Comparison of ENCODE assay signal across 25 cellular contexts in the genomic region with DNA sequence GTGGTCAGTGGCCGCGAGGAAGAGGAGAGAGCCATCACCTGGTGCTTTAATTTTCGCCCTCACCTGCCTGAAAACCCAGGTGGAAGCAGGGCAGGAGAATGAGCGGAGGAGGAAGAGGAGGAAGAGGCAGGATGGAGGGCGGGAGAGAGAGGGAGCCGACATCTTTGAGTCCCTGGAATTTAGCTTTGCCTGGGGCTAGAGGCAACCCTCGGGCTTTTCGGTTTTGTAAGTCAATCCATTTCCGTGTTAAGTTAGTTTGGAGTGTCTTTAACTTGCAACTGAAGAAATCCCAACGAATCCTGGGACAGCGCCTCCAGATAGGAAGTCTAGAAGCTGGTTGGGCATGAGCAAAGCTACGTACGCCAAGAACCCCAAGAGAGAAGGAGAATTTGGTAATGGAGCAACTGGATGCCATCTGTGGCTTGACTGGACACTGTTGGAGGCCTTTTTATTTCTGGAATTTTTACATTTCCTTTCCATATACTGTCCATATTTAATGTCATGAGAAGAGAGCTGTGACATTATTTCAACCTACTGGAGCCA. TPM values are rescaled to one million over a fixed set of nuclear protein-coding genes. Genes with fewer than 3 reads are reported as not detected.
"Had no signal": no experiment of that assay in that cellular context is flagged by ENCODE, and none has a peak within 500 bp of the region (broad histone marks: within the 10 kb centered on the region; RNA-seq: fewer than 3 reads in every experiment).

No MANE protein-coding gene starts in this region.

- H3K27ac ChIP-seq: esophagus squamous epithelium, parathyroid adenoma, thoracic aorta, upper lobe of left lung had no signal

- H3K9me3 ChIP-seq: esophagus squamous epithelium, heart left ventricle, neutrophil, thoracic aorta, upper lobe of left lung had no signal

- H3K9ac ChIP-seq: parathyroid adenoma had no signal

- H3K4me1 ChIP-seq: parathyroid adenoma had no signal

- H3K4me3 ChIP-seq: esophagus squamous epithelium, heart left ventricle, thoracic aorta, upper lobe of left lung had no signal

- H3K36me3 ChIP-seq: brain microvascular endothelial cell had no signal

- DNase-seq: activated B cell treated with CpG ODN at 0.5 μM for 24 hours; activated CD4-positive, alpha-beta memory T cell treated with anti-CD3 and anti-CD28 coated beads for 36 hours; activated CD4-positive, alpha-beta T cell treated with anti-CD3 and anti-CD28 coated beads for 4 hours; activated CD8-positive, alpha-beta memory T cell treated with anti-CD3 and anti-CD28 coated beads, Interleukin-2, amount 10 ng/mL, durations not matched to agents 7 days and 5 days; activated effector memory CD4-positive, alpha-beta T cell treated with Interleukin-2 at 50 U/mL for 16 hours; activated naive CD4-positive, alpha-beta T cell treated with anti-CD3 and anti-CD28 coated beads, Interleukin-2, amount 10 ng/mL, durations not matched to agents 7 days and 5 days; activated naive CD8-positive, alpha-beta T cell treated with anti-CD3 and anti-CD28 coated beads, Interleukin-2, amount 50 U/mL, for 24 hours; activated T-cell treated with anti-CD3 and anti-CD28 coated beads, Interleukin-2, amount 50 U/mL, for 48 hours; anterior cingulate cortex; brain microvascular endothelial cell; dermis blood vessel endothelial cell; effector memory CD4-positive, alpha-beta T cell; esophagus squamous epithelium; heart left ventricle; mesendoderm; natural killer cell; SIG-M5; stimulated activated CD4-positive, alpha-beta T cell treated with anti-CD3 and anti-CD28 coated beads, Interleukin-12 subunit alpha, Interleukin-12 subunit beta, amount 100 ng/mL, for 4 hours; stimulated activated CD4-positive, alpha-beta T cell treated with anti-CD3 and anti-CD28 coated beads, Interleukin-2, amount 100 ng/mL, for 24 hours; T-helper 1 cell; T-helper 9 cell; upper lobe of left lung had no signal

- ATAC-seq: activated CD8-positive, alpha-beta memory T cell treated with anti-CD3 and anti-CD28 coated beads, Interleukin-2, amount 10 ng/mL, durations not matched to agents 7 days and 5 days; activated naive CD8-positive, alpha-beta T cell treated with anti-CD3 and anti-CD28 coated beads, Interleukin-2, amount 50 U/mL, for 24 hours; heart left ventricle; natural killer cell had no signal

- H3K79me2 ChIP-seq: parathyroid adenoma had no signal

- H3K27me3 ChIP-seq: brain microvascular endothelial cell, heart left ventricle, neutrophil, upper lobe of left lung had no signal

- H2AFZ ChIP-seq: parathyroid adenoma had no signal

RNA-seq across cellular contexts. Expression of gene ATP2A3, which starts 36.9 kb away (rescaled TPM):
- total RNA-seq: dermis blood vessel endothelial cell had no signal
